22 cellular contexts compared by ENCODE assay signal in the genomic region with DNA sequence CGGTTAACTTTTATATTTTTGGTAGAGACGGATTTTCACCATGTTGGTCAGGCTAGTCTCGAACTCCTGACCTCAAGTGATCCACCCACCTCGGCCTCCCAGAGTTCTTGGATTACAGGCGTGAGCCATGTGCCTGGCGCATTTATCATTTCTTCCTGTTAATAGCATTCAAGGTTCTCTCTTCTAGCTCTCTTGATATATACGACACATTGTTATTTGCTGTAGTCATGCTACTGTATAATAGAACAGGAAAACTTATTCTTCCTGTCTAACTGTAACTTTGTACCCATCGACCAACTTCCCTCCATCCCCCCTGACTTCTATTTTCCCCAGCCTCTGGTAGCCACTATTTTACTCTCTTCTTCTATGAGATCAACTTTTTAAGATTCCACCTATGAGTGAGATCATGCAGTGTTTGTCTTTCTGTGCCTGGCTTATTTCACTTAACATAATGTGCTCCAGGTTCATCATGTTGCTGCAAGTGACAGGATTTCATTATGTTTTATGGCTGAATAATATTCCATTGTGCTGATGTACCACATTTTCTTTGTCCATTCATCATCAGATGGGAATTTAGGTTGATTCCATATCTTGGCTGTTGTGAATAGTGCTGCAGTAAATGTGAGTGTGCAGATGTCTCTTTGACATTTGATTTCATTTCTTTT.
"Had no signal": no experiment of that assay in that cellular context is flagged by ENCODE, and none has a peak within 500 bp of the region (broad histone marks: within the 10 kb centered on the region; RNA-seq: fewer than 3 reads in every experiment).

No MANE protein-coding gene starts in this region.

- H3K27me3 Mint-ChIP-seq: activated CD4-positive, alpha-beta memory T cell treated with anti-CD3 and anti-CD28 coated beads for 36 hours; dendritic cell treated with granulocyte-macrophage colony-stimulating factor and Interleukin-4, amounts not matched to agents 40 ng/mL and 50 ng/mL, for 4 days; stimulated activated naive B cell treated with anti-CD40 and anti-IgM and Interleukin-4, amounts not matched to agents 10 μg/mL and 1 μg/mL and 100 μg/mL, for 72 hours; T-helper 17 cell had no signal

- H3K27ac ChIP-seq: adrenal gland, esophagus squamous epithelium, left lung, spleen, thoracic aorta, upper lobe of right lung had no signal

- H3K4me3 ChIP-seq: adrenal gland, esophagus squamous epithelium, left lung, ovary, spleen, thoracic aorta, upper lobe of right lung had no signal

- ATAC-seq: activated naive CD4-positive, alpha-beta T cell treated with anti-CD3 and anti-CD28 coated beads, Interleukin-2, amount 50 U/mL, for 72 hours; left lung; sciatic nerve; stimulated activated naive B cell treated with anti-CD40 and anti-IgM and Interleukin-4, amounts not matched to agents 10 μg/mL and 1 μg/mL and 100 μg/mL, for 72 hours; T-helper 17 cell; upper lobe of right lung had no signal

- H3K36me3 ChIP-seq: adrenal gland, esophagus squamous epithelium, left lung, ovary, spleen, thoracic aorta, upper lobe of right lung had no signal

- H3K27me3 ChIP-seq: adrenal gland, esophagus squamous epithelium, left lung, ovary, spleen, upper lobe of right lung had no signal

- H3K9me3 Mint-ChIP-seq: activated CD4-positive, alpha-beta memory T cell treated with anti-CD3 and anti-CD28 coated beads for 36 hours; activated T-helper 1 cell treated with anti-CD3 and anti-CD28 coated beads, Interleukin-12 subunit alpha, Interleukin-12 subunit beta, Interleukin-2, Interleukin-4 antibody, amounts not matched to agents 30 ng/mL and 10 ng/mL and 1 ng/mL, durations not matched to agents 14 hours and 24 hours and 36 hours; dendritic cell treated with granulocyte-macrophage colony-stimulating factor and Interleukin-4, amounts not matched to agents 40 ng/mL and 50 ng/mL, for 4 days; stimulated activated naive B cell treated with anti-CD40 and anti-IgM and Interleukin-4, amounts not matched to agents 10 μg/mL and 1 μg/mL and 100 μg/mL, for 72 hours had no signal

- DNase-seq: activated CD4-positive, alpha-beta memory T cell treated with anti-CD3 and anti-CD28 coated beads for 36 hours; activated gamma-delta T cell treated with Interleukin-2 at 50 U/mL for 16 hours; activated T-cell treated with anti-CD3 and anti-CD28 coated beads for 4 hours; adrenal gland; effector memory CD4-positive, alpha-beta T cell; esophagus squamous epithelium; hypothalamus; islet precursor cell; left lung; mammary epithelial cell; midbrain; spleen; stimulated activated CD4-positive, alpha-beta T cell treated with anti-CD3 and anti-CD28 coated beads, Interleukin-4, amount 100 ng/mL, for 4 hours; stimulated activated naive B cell treated with anti-CD40 and anti-IgM and Interleukin-4, amounts not matched to agents 10 μg/mL and 1 μg/mL and 100 μg/mL, for 72 hours; T-helper 17 cell; upper lobe of right lung had no signal

- H3K9me3 ChIP-seq: adrenal gland, esophagus squamous epithelium, left lung, ovary, spleen, thoracic aorta, upper lobe of right lung had no signal

- H3K4me3 Mint-ChIP-seq: activated CD4-positive, alpha-beta memory T cell treated with anti-CD3 and anti-CD28 coated beads for 36 hours; activated T-helper 1 cell treated with anti-CD3 and anti-CD28 coated beads, Interleukin-12 subunit alpha, Interleukin-12 subunit beta, Interleukin-2, Interleukin-4 antibody, amounts not matched to agents 30 ng/mL and 10 ng/mL and 1 ng/mL, durations not matched to agents 14 hours and 24 hours and 36 hours; dendritic cell treated with granulocyte-macrophage colony-stimulating factor and Interleukin-4, amounts not matched to agents 40 ng/mL and 50 ng/mL, for 4 days; stimulated activated naive B cell treated with anti-CD40 and anti-IgM and Interleukin-4, amounts not matched to agents 10 μg/mL and 1 μg/mL and 100 μg/mL, for 72 hours; T-helper 17 cell had no signal

- H3K27ac Mint-ChIP-seq: activated CD4-positive, alpha-beta memory T cell treated with anti-CD3 and anti-CD28 coated beads for 36 hours; activated T-helper 1 cell treated with anti-CD3 and anti-CD28 coated beads, Interleukin-12 subunit alpha, Interleukin-12 subunit beta, Interleukin-2, Interleukin-4 antibody, amounts not matched to agents 30 ng/mL and 10 ng/mL and 1 ng/mL, durations not matched to agents 14 hours and 24 hours and 36 hours; dendritic cell treated with granulocyte-macrophage colony-stimulating factor and Interleukin-4, amounts not matched to agents 40 ng/mL and 50 ng/mL, for 4 days; stimulated activated naive B cell treated with anti-CD40 and anti-IgM and Interleukin-4, amounts not matched to agents 10 μg/mL and 1 μg/mL and 100 μg/mL, for 72 hours; T-helper 17 cell had no signal
